18 cellular contexts compared by ENCODE assay signal in the genomic region with DNA sequence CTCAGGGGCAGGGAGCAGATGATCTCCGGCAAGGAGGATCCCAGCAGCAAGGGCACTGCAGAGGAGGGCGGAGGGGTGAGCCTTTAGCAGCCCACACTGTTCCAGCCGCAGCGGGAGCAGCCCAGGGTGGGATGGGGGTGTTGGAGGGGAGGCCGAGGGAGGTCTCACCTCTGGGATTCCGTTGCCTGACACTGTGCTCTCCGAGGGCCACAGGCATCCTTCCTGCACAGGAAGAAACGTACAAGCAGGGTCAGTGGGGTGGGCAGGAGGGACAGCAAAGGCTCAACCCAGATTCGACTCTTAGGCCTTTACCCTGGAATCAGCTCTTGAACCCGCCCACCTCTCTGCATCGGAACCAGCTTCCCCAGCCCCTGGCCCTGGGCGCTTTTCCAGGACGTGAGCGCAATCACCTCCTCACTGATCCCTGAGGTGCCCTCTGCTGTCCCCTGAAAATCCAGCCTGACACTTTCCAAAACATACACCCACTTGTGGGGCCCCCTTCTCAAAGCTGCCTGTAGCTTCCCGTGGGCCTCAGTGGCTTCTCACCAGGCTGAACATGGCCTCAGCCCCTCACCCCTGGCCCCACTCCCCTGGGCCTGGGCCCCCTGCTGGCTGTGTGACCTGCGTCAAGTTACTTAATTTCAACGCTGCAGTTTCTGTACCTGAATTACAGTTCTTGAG. TPM values are rescaled to one million over a fixed set of nuclear protein-coding genes. Genes with fewer than 3 reads are reported as not detected.
DNase-seq lines count a peak whose midpoint lies in the region; ATAC-seq, FAIRE-seq and TF ChIP-seq lines count a peak whose summit lies in the region.
"Had no signal": no experiment of that assay in that cellular context is flagged by ENCODE, and none has a peak within 500 bp of the region (broad histone marks: within the 10 kb centered on the region; RNA-seq: fewer than 3 reads in every experiment).

No MANE protein-coding gene starts in this region.

- intact Hi-C loops in Caco-2 (cut with micrococcal nuclease; ENCODE audit: unreplicated experiment): loop anchor here (10.0 kb wide), 1 partner anchor 222 kb away; no protein-coding TSS in a partner anchor
- intact Hi-C loops in kidney (cut with DNase I): loop anchor here (10.0 kb wide), 1 partner anchor 532 kb away; no protein-coding TSS in a partner anchor
- intact Hi-C loops in mammary epithelial cell (cut with micrococcal nuclease): no loop called here

- TF ChIP-seq CTCF in Caco-2 (IDR thresholded peaks at IDR 0.05; ENCODE audit: insufficient read depth in 1 of 2, low read depth in 1 of 2, low read length in 1 of 2, severe bottlenecking in 1 of 2, unreplicated experiment in 1 of 2): peak; percentile 67 to 75
- no peak for TF ChIP-seq CTCF in GM13977 (IDR thresholded peaks at IDR 0.05; ENCODE audit: extremely low read depth, insufficient read depth, missing control alignments)
- TF ChIP-seq CTCF in astrocyte (IDR thresholded peaks at IDR 0.05; ENCODE audit: insufficient read depth, low read depth, low read length): peak; percentile 4
- TF ChIP-seq CTCF in kidney (IDR thresholded peaks at IDR 0.05; ENCODE audit: borderline replicate concordance, extremely low read depth, insufficient read depth): no peak
- TF ChIP-seq CTCF in mammary epithelial cell (conservative IDR thresholded peaks at IDR 0.05 in 1 of 2, IDR thresholded peaks at IDR 0.05 in 1 of 2; ENCODE audit: extremely low read depth in 1 of 2, insufficient read depth in 1 of 2, low read depth in 1 of 2, low read length in 2 of 2): no peak

- POLR2A ChIA-PET in Caco-2 (lab: Charles Lee): interaction anchor here (0.5 kb wide), 1 partner anchor 76 kb away, joined by 3 read pairs; no protein-coding TSS in a partner anchor

- H3K27ac ChIP-seq in astrocyte (ENCODE audit: low read depth, low read length) (no peak overlapping the region), kidney (ENCODE audit: low read depth in 2 of 2, low read length in 2 of 2) (no peak overlapping the region), mammary epithelial cell (ENCODE audit: insufficient read depth, low read depth, low read length) (no peak overlapping the region)
- H3K27ac ChIP-seq: adrenal gland; BLaER1 treated with 17β-estradiol and CSF1 and Interleukin-3, amounts not matched to agents 10 nM and 100 nM; GM23248; heart right ventricle had no signal

- H3K9me3 ChIP-seq in Caco-2 (no peaks in the 10 kb centered on the region), astrocyte (ENCODE audit: insufficient read depth, low read depth, low read length) (no peaks in the 10 kb centered on the region), kidney (ENCODE audit: control insufficient read depth in 1 of 2, low read length in 2 of 2) (no peaks in the 10 kb centered on the region), mammary epithelial cell (replicated peaks; ENCODE audit: insufficient read depth, low read length) (no peaks in the 10 kb centered on the region)
- H3K9me3 ChIP-seq: adrenal gland; BLaER1 treated with 17β-estradiol and CSF1 and Interleukin-3, amounts not matched to agents 10 nM and 100 nM; heart right ventricle had no signal

- peaks cover 31% of the 10 kb centered on the region for H3K79me2 ChIP-seq in astrocyte (ENCODE audit: insufficient read depth, low read length)
- peaks cover 41% of the 10 kb centered on the region for H3K79me2 ChIP-seq in mammary epithelial cell (ENCODE audit: insufficient read depth, low read length)

- no peak overlapping the region for H2AFZ ChIP-seq in astrocyte (ENCODE audit: low read depth, low read length)
- no peak overlapping the region for H2AFZ ChIP-seq in mammary epithelial cell (ENCODE audit: low read depth, low read length)
- H2AFZ ChIP-seq: GM23248 had no signal

- H4K20me1 ChIP-seq in astrocyte (ENCODE audit: insufficient read depth, low read length) (peaks cover 86% of the 10 kb centered on the region), mammary epithelial cell (ENCODE audit: insufficient read depth, low read length) (peaks cover 3% of the 10 kb centered on the region)

- ATAC-seq in stimulated activated naive CD8-positive, alpha-beta T cell treated with anti-CD3 and anti-CD28 coated beads, Interleukin-15, Interleukin-2, amounts not matched to agents 100 U/mL and 50 U/mL, for 24 hours: no peak
- ATAC-seq: heart right ventricle; stimulated activated memory B cell treated with anti-CD40 and anti-IgM and Interleukin-4, amounts not matched to agents 10 μg/mL and 1 μg/mL and 100 μg/mL, for 72 hours had no signal

- FAIRE-seq in astrocyte (lab: Jason Lieb, UNC) (no peak), kidney (lab: Jason Lieb, UNC) (no peak)

- H3K4me1 ChIP-seq in Caco-2 (no peaks in the 10 kb centered on the region), astrocyte (ENCODE audit: insufficient read depth, low read length) (peaks cover 11% of the 10 kb centered on the region), kidney (ENCODE audit: control insufficient read depth in 1 of 2, insufficient read depth in 1 of 2, low read depth in 1 of 2, low read length in 2 of 2) (no peaks in the 10 kb centered on the region), mammary epithelial cell (ENCODE audit: insufficient read depth, low read length) (peaks cover 11% of the 10 kb centered on the region)
- H3K4me1 ChIP-seq: adrenal gland had no signal

- H3K4me1 Mint-ChIP-seq in Caco-2 (ENCODE audit: low read depth, unreplicated experiment) (no peaks in the 10 kb centered on the region), astrocyte (ENCODE audit: low read depth, unreplicated experiment) (peaks cover 4% of the 10 kb centered on the region)

- H3K27ac Mint-ChIP-seq in Caco-2 (ENCODE audit: unreplicated experiment) (no peak overlapping the region), astrocyte (ENCODE audit: unreplicated experiment) (no peak overlapping the region)
- H3K27ac Mint-ChIP-seq: stimulated activated memory B cell treated with anti-CD40 and anti-IgM and Interleukin-4, amounts not matched to agents 10 μg/mL and 1 μg/mL and 100 μg/mL, for 72 hours; T-helper 1 cell treated with Interleukin-12 subunit alpha and Interleukin-12 subunit beta and Interleukin-4 antibody, amounts not matched to agents 30 μg/mL and 1 μg/mL, for 36 hours had no signal

- H3K4me2 ChIP-seq in astrocyte (ENCODE audit: low read length) (no peak overlapping the region), mammary epithelial cell (ENCODE audit: insufficient read depth, low read depth, low read length) (no peak overlapping the region)
- H3K4me2 ChIP-seq: BLaER1 treated with 17β-estradiol and CSF1 and Interleukin-3, amounts not matched to agents 10 nM and 100 nM had no signal

- no TSS peak for BruUV-seq in Caco-2 (replicated peaks; lab: Mats Ljungman, UMichigan)
- no TSS peak for BruUV-seq in mammary epithelial cell (replicated peaks; lab: Mats Ljungman, UMichigan)

- in situ Hi-C loops in GM13977 (cut with MboI; ENCODE audit: low pct_unique_long_range_greater_than_20kb, low sequenced_read_pairs, unreplicated experiment) (loop anchor here (10.0 kb wide), 1 partner anchor 432 kb away; no protein-coding TSS in a partner anchor), mammary epithelial cell (cut with MboI; ENCODE audit: low sequenced_read_pairs in 2 of 2) (loop anchor here in 1 of 2 donors (10.0 kb wide), 1 partner anchor 152 kb away; no protein-coding TSS in a partner anchor)

- H3K9me3 Mint-ChIP-seq in Caco-2 (ENCODE audit: unreplicated experiment) (no peaks in the 10 kb centered on the region), astrocyte (ENCODE audit: unreplicated experiment) (no peaks in the 10 kb centered on the region)
- H3K9me3 Mint-ChIP-seq: stimulated activated memory B cell treated with anti-CD40 and anti-IgM and Interleukin-4, amounts not matched to agents 10 μg/mL and 1 μg/mL and 100 μg/mL, for 72 hours; T-helper 1 cell treated with Interleukin-12 subunit alpha and Interleukin-12 subunit beta and Interleukin-4 antibody, amounts not matched to agents 30 μg/mL and 1 μg/mL, for 36 hours had no signal

- no peak overlapping the region for H3K9ac ChIP-seq in astrocyte (ENCODE audit: low read length)
- no peak overlapping the region for H3K9ac ChIP-seq in kidney (ENCODE audit: low read length in 2 of 2)
- H3K9ac ChIP-seq in mammary epithelial cell (ENCODE audit: insufficient read depth, low read length): no peak overlapping the region
- H3K9ac ChIP-seq: BLaER1 treated with 17β-estradiol and CSF1 and Interleukin-3, amounts not matched to agents 10 nM and 100 nM; GM23248 had no signal

- H3K4me3 Mint-ChIP-seq in Caco-2 (ENCODE audit: unreplicated experiment) (no peak overlapping the region), astrocyte (ENCODE audit: unreplicated experiment) (no peak overlapping the region)
- H3K4me3 Mint-ChIP-seq: stimulated activated memory B cell treated with anti-CD40 and anti-IgM and Interleukin-4, amounts not matched to agents 10 μg/mL and 1 μg/mL and 100 μg/mL, for 72 hours; T-helper 1 cell treated with Interleukin-12 subunit alpha and Interleukin-12 subunit beta and Interleukin-4 antibody, amounts not matched to agents 30 μg/mL and 1 μg/mL, for 36 hours had no signal

- peak; percentile 53 to 65 for DNase-seq in Caco-2
- peak; percentile 43 for DNase-seq in GM13977 (ENCODE audit: low spot score)
- no peak for DNase-seq in astrocyte (ENCODE audit: low read depth)
- DNase-seq in kidney: peak; percentile 73
- DNase-seq in mammary epithelial cell: no peak
- no peak for DNase-seq in NOMO-1 treated with dmso at 0.1 percent for 144 hours (lab: John Stamatoyannopoulos, UW; ENCODE audit: unreplicated experiment)
- DNase-seq in stimulated activated naive CD8-positive, alpha-beta T cell treated with anti-CD3 and anti-CD28 coated beads, Interleukin-15, Interleukin-2, amounts not matched to agents 100 U/mL and 50 U/mL, for 24 hours: no peak
- no peak for DNase-seq in mucosa of gallbladder (ENCODE audit: low spot score)
- DNase-seq: effector CD4-positive, alpha-beta T cell; GDM1; GM23248; NCI-H1436; stimulated activated CD4-positive, alpha-beta T cell treated with anti-CD3 and anti-CD28 coated beads, Interleukin-1b, Interleukin-23, amount 100 ng/mL, for 48 hours had no signal

- dilution Hi-C loops in mammary epithelial cell (cut with HindIII; ENCODE audit: low sequenced_read_pairs): no loop called here

- CTCF ChIA-PET in Caco-2 (lab: Charles Lee): interaction anchor here (0.5 to 2.4 kb wide), 13 partner anchors 14 to 558 kb away, joined by 3 to 14 read pairs (median 5); no protein-coding TSS in a partner anchor
- CTCF ChIA-PET in mammary epithelial cell (lab: Charles Lee; ENCODE audit: low non-redundant PET): no interaction called here

- WGBS in mammary epithelial cell (ENCODE audit: low coverage, missing lambda C conversion rate): no CpG with 5 or more reads among the region's 17 CpGs

- H3K36me3 Mint-ChIP-seq in Caco-2 (ENCODE audit: insufficient read depth, unreplicated experiment) (no peaks in the 10 kb centered on the region), astrocyte (ENCODE audit: low read depth, unreplicated experiment) (peaks cover 14% of the 10 kb centered on the region)

- H3K27me3 ChIP-seq in Caco-2 (replicated peaks; ENCODE audit: control insufficient read depth, insufficient read depth, low read length) (no peaks in the 10 kb centered on the region), astrocyte (ENCODE audit: insufficient read depth, low read length) (no peaks in the 10 kb centered on the region), mammary epithelial cell (ENCODE audit: insufficient read depth, low read length) (no peaks in the 10 kb centered on the region)
- H3K27me3 ChIP-seq: adrenal gland; BLaER1 treated with 17β-estradiol and CSF1 and Interleukin-3, amounts not matched to agents 10 nM and 100 nM; heart right ventricle had no signal

- no peaks in the 10 kb centered on the region for H3K36me3 ChIP-seq in Caco-2 (ENCODE audit: control insufficient read depth, insufficient read depth, low read length)
- H3K36me3 ChIP-seq in astrocyte (ENCODE audit: insufficient read depth, low read length): peaks cover 21% of the 10 kb centered on the region
- no peaks in the 10 kb centered on the region for H3K36me3 ChIP-seq in kidney (ENCODE audit: control insufficient read depth in 1 of 2, insufficient read depth in 2 of 2, low read length in 2 of 2)
- peaks cover 21% of the 10 kb centered on the region for H3K36me3 ChIP-seq in mammary epithelial cell (ENCODE audit: insufficient read depth, low read length)

- peaks cover 5% of the 10 kb centered on the region for H3K27me3 Mint-ChIP-seq in Caco-2 (ENCODE audit: insufficient read depth, unreplicated experiment)
- no peaks in the 10 kb centered on the region for H3K27me3 Mint-ChIP-seq in astrocyte (ENCODE audit: low read depth, unreplicated experiment)
- H3K27me3 Mint-ChIP-seq: stimulated activated memory B cell treated with anti-CD40 and anti-IgM and Interleukin-4, amounts not matched to agents 10 μg/mL and 1 μg/mL and 100 μg/mL, for 72 hours had no signal

- no peak overlapping the region for H3K4me3 ChIP-seq in Caco-2 (ENCODE audit: low read depth, low read length)
- no peak overlapping the region for H3K4me3 ChIP-seq in astrocyte (ENCODE audit: insufficient read depth, low read depth, low read length)
- no peak overlapping the region for H3K4me3 ChIP-seq in kidney (ENCODE audit: low read length in 2 of 2)
- H3K4me3 ChIP-seq in mammary epithelial cell (replicated peaks in 1 of 3; ENCODE audit: insufficient read depth in 1 of 3, low read depth in 2 of 3, low read length in 3 of 3): no peak overlapping the region
- H3K4me3 ChIP-seq: adrenal gland; BLaER1 treated with 17β-estradiol and CSF1 and Interleukin-3, amounts not matched to agents 10 nM and 100 nM; GM23248; heart right ventricle had no signal

RNA-seq across cellular contexts. Expression of a gene that starts 32.8 kb away (rescaled TPM):
- not detected in 2 replicates for total RNA-seq in Caco-2 (2022)
- total RNA-seq in astrocyte: not detected in 2 replicates
- total RNA-seq in kidney: 3.7 TPM
- polyA plus RNA-seq in kidney (ENCODE audit: insufficient read depth, low read depth, low replicate concordance): not detected
- not detected for total RNA-seq in mammary epithelial cell
- polyA plus RNA-seq in mammary epithelial cell: not detected
- polyA minus RNA-seq in mammary epithelial cell: not detected
- 1.3 TPM for total RNA-seq in mucosa of gallbladder
- total RNA-seq: GM23248 had no signal
- polyA plus RNA-seq: GM23248 had no signal

RNA-seq across cellular contexts. Expression of a gene that starts 56.8 kb away (rescaled TPM):
- total RNA-seq in Caco-2 (2022): 3.3 and 3.7 TPM in 2 replicates
- total RNA-seq in astrocyte: 49.4 and 65.1 TPM in 2 replicates
- 30.4 TPM for total RNA-seq in kidney
- 12.9 TPM for polyA plus RNA-seq in kidney (ENCODE audit: insufficient read depth, low read depth, low replicate concordance)
- 100 to 1,000 TPM; 100 to 108 TPM for total RNA-seq in mammary epithelial cell
- polyA plus RNA-seq in mammary epithelial cell: 67.5 TPM
- polyA minus RNA-seq in mammary epithelial cell: 51.3 TPM
- total RNA-seq in mucosa of gallbladder: 83.8 TPM

Comparison
In these comparisons a context has a peak if more than half of its experiments do, and no peak if none do; other contexts are left out.
1. DNase-seq: peak in Caco-2 (2 of 2), GM13977 (single experiment) and kidney (single experiment); none in astrocyte (single experiment), mammary epithelial cell (single experiment), NOMO-1 treated with dmso at 0.1 percent for 144 hours (single experiment), stimulated activated naive CD8-positive, alpha-beta T cell treated with anti-CD3 and anti-CD28 coated beads, Interleukin-15, Interleukin-2, amounts not matched to agents 100 U/mL and 50 U/mL, for 24 hours (single experiment) and mucosa of gallbladder (single experiment).
2. CTCF ChIP-seq: peak in Caco-2 (2 of 2) and astrocyte (single experiment); none in GM13977 (single experiment), kidney (single experiment) and mammary epithelial cell (0 of 2).